In genomic region chr12:94273272-94273671, GRCh38 we compare ENCODE assay signal across 25 cellular contexts.
"Had no signal": no experiment of that assay in that cellular context is flagged by ENCODE, and none has a peak within 500 bp of the region (broad histone marks: within the 10 kb centered on the region; RNA-seq: fewer than 3 reads in every experiment).

No MANE protein-coding gene starts in this region.

- H3K27ac ChIP-seq: colonic mucosa, epithelial cell of prostate, gastrocnemius medialis, lower lobe of right lung, neural progenitor cell, prostate gland, right atrium auricular region, sigmoid colon, thoracic aorta, tibial nerve, upper lobe of left lung had no signal

- H3K36me3 Mint-ChIP-seq: stimulated activated effector memory CD8-positive, alpha-beta T cell treated with anti-CD3 and anti-CD28 coated beads, Interleukin-12 subunit alpha, Interleukin-12 subunit beta, amount 100 ng/mL, for 72 hours had no signal

- DNase-seq: colonic mucosa; effector CD8-positive, alpha-beta T cell; gastrocnemius medialis; head of caudate nucleus; left ventricle myocardium superior; lower lobe of right lung; naive B cell; sigmoid colon; stimulated activated CD4-positive, alpha-beta T cell treated with anti-CD3 and anti-CD28 coated beads, Interleukin-2, amount 100 ng/mL, for 24 hours; stimulated activated CD4-positive, alpha-beta T cell treated with anti-CD3 and anti-CD28 coated beads, Interleukin-4, amount 100 ng/mL, for 24 hours; upper lobe of left lung had no signal

- H3K36me3 ChIP-seq: colonic mucosa, gastrocnemius medialis, lower lobe of right lung, neural progenitor cell, prostate gland, right atrium auricular region, sigmoid colon, thoracic aorta, tibial nerve, upper lobe of left lung had no signal

- H3K4me3 Mint-ChIP-seq: dendritic cell treated with granulocyte-macrophage colony-stimulating factor and Interleukin-4, amounts not matched to agents 40 ng/mL and 50 ng/mL, for 4 days; endodermal cell; naive B cell; natural killer cell treated with Interleukin-12 subunit alpha and Interleukin-12 subunit beta and Interleukin-15 and Interleukin-18, amount 100 ng/mL, for 72 hours; neural progenitor cell; stimulated activated effector memory CD8-positive, alpha-beta T cell treated with anti-CD3 and anti-CD28 coated beads, Interleukin-12 subunit alpha, Interleukin-12 subunit beta, amount 100 ng/mL, for 72 hours; stimulated activated naive CD8-positive, alpha-beta T cell treated with anti-CD3 and anti-CD28 coated beads, Interleukin-15, Interleukin-2, amounts not matched to agents 100 ng/mL and 50 ng/mL, for 24 hours had no signal

- H3K9me3 Mint-ChIP-seq: endodermal cell; naive B cell; natural killer cell treated with Interleukin-12 subunit alpha and Interleukin-12 subunit beta and Interleukin-15 and Interleukin-18, amount 100 ng/mL, for 72 hours; neural progenitor cell; stimulated activated effector memory CD8-positive, alpha-beta T cell treated with anti-CD3 and anti-CD28 coated beads, Interleukin-12 subunit alpha, Interleukin-12 subunit beta, amount 100 ng/mL, for 72 hours; stimulated activated naive CD8-positive, alpha-beta T cell treated with anti-CD3 and anti-CD28 coated beads, Interleukin-15, Interleukin-2, amounts not matched to agents 100 ng/mL and 50 ng/mL, for 24 hours had no signal

- H3K4me3 ChIP-seq: colonic mucosa, gastrocnemius medialis, lower lobe of right lung, neural progenitor cell, prostate gland, right atrium auricular region, sigmoid colon, thoracic aorta, tibial nerve, upper lobe of left lung had no signal

- H3K27ac Mint-ChIP-seq: dendritic cell treated with granulocyte-macrophage colony-stimulating factor and Interleukin-4, amounts not matched to agents 40 ng/mL and 50 ng/mL, for 4 days; endodermal cell; neural progenitor cell; stimulated activated naive CD8-positive, alpha-beta T cell treated with anti-CD3 and anti-CD28 coated beads, Interleukin-15, Interleukin-2, amounts not matched to agents 100 ng/mL and 50 ng/mL, for 24 hours had no signal

- H3K4me1 ChIP-seq: colonic mucosa, gastrocnemius medialis, prostate gland, right atrium auricular region, sigmoid colon had no signal

- H3K27me3 Mint-ChIP-seq: dendritic cell treated with granulocyte-macrophage colony-stimulating factor and Interleukin-4, amounts not matched to agents 40 ng/mL and 50 ng/mL, for 4 days; naive B cell; natural killer cell treated with Interleukin-12 subunit alpha and Interleukin-12 subunit beta and Interleukin-15 and Interleukin-18, amount 100 ng/mL, for 72 hours; stimulated activated naive CD8-positive, alpha-beta T cell treated with anti-CD3 and anti-CD28 coated beads, Interleukin-15, Interleukin-2, amounts not matched to agents 100 ng/mL and 50 ng/mL, for 24 hours had no signal

- H3K27me3 ChIP-seq: colonic mucosa, gastrocnemius medialis, neural progenitor cell, right atrium auricular region, sigmoid colon, tibial nerve, upper lobe of left lung had no signal

- ATAC-seq: esophagus mucosa; gastrocnemius medialis; left ventricle myocardium superior; lower lobe of right lung; natural killer cell treated with Interleukin-12 subunit alpha and Interleukin-12 subunit beta and Interleukin-15 and Interleukin-18, amount 100 ng/mL, for 72 hours; stimulated activated effector memory CD8-positive, alpha-beta T cell treated with anti-CD3 and anti-CD28 coated beads, Interleukin-12 subunit alpha, Interleukin-12 subunit beta, amount 100 ng/mL, for 72 hours had no signal

- H3K9me3 ChIP-seq: colonic mucosa, gastrocnemius medialis, lower lobe of right lung, prostate gland, right atrium auricular region, sigmoid colon, thoracic aorta, tibial nerve, upper lobe of left lung had no signal

- FAIRE-seq: keratinocyte, urothelium cell line had no signal

- H3K4me2 ChIP-seq: neural progenitor cell had no signal
